8 cellular contexts compared by ENCODE assay signal in genomic region chr9:129823163-129823933, GRCh38. TPM values are rescaled to one million over a fixed set of nuclear protein-coding genes. Genes with fewer than 3 reads are reported as not detected.
A peak's percentile ranks its signal among the peaks of the same experiment; 100 is the strongest.
DNase-seq lines count a peak whose midpoint lies in the region; ATAC-seq and TF ChIP-seq lines count a peak whose summit lies in the region.

No MANE protein-coding gene starts in this region.

- H3K27ac Mint-ChIP-seq in T-helper 17 cell: peak overlapping the region; percentile 70
- peak overlapping the region; percentile 83 to 87 for H3K27ac Mint-ChIP-seq in natural killer cell

- peak overlapping the region; percentile 92 for H3K4me3 Mint-ChIP-seq in T-helper 17 cell
- peak overlapping the region; percentile 89 for H3K4me3 Mint-ChIP-seq in natural killer cell

- no peak for TF ChIP-seq EP300 in esophagus muscularis mucosa (IDR thresholded peaks at IDR 0.05)

- no peak for TF ChIP-seq POLR2A in esophagus muscularis mucosa (IDR thresholded peaks at IDR 0.05; ENCODE audit: low read depth)

- peak overlapping the region; percentile 90 to 99 (median 94) for H3K4me3 ChIP-seq in esophagus muscularis mucosa

- no CpG with 5 or more reads among the region's 32 CpGs for WGBS in esophagus muscularis mucosa

- intact Hi-C loops in esophagus muscularis mucosa (cut with DNase I) (no loop called here), natural killer cell (cut with micrococcal nuclease) (loop anchor here (5.0 to 10.0 kb wide), 2 partner anchors 64 to 221 kb away; partner anchors contain the start of gene FNBP1)

- H3K36me3 Mint-ChIP-seq in T-helper 17 cell (ENCODE audit: low read depth): no peaks in the 10 kb centered on the region
- H3K36me3 Mint-ChIP-seq in natural killer cell: no peaks in the 10 kb centered on the region

- no peak for TF ChIP-seq CTCF in esophagus muscularis mucosa (IDR thresholded peaks at IDR 0.05)
- TF ChIP-seq CTCF in natural killer cell (IDR thresholded peaks at IDR 0.05): no peak

- no peaks in the 10 kb centered on the region for H3K9me3 ChIP-seq in T-helper 17 cell (ENCODE audit: control insufficient read depth, low read length, poor library complexity, severe bottlenecking)
- no peaks in the 10 kb centered on the region for H3K9me3 ChIP-seq in esophagus muscularis mucosa

- peak overlapping the region; percentile 77 to 86 (median 82) for H3K27ac ChIP-seq in esophagus muscularis mucosa (replicated peaks in 1 of 4)

- peaks cover 30 to 62% (median 53%) of the 10 kb centered on the region in 4 donors for H3K36me3 ChIP-seq in esophagus muscularis mucosa

- peaks cover 14% of the 10 kb centered on the region for H3K4me1 Mint-ChIP-seq in T-helper 17 cell
- peaks cover 19% of the 10 kb centered on the region in 2 donors for H3K4me1 Mint-ChIP-seq in natural killer cell

- peaks cover 8 to 13% (median 10%) of the 10 kb centered on the region in 4 donors for H3K4me1 ChIP-seq in esophagus muscularis mucosa

- peak; percentile 50 for DNase-seq in EH (ENCODE audit: low read depth)
- no peak for DNase-seq in T-helper 17 cell
- no peak for DNase-seq in esophagus muscularis mucosa (ENCODE audit: extremely low spot score)
- DNase-seq in natural killer cell: peak; percentile 26
- DNase-seq in NCI-H2029 (lab: John Stamatoyannopoulos, UW): no peak
- DNase-seq in D341Med (ENCODE audit: low spot score): no peak

- H3K27me3 Mint-ChIP-seq in T-helper 17 cell (no peaks in the 10 kb centered on the region), natural killer cell (ENCODE audit: low read depth in 2 of 2) (no peaks in the 10 kb centered on the region)

- H3K27me3 ChIP-seq in esophagus muscularis mucosa: no peaks in the 10 kb centered on the region

- no peaks in the 10 kb centered on the region for H3K9me3 Mint-ChIP-seq in natural killer cell

- peak; percentile 36 for ATAC-seq in HG03064 (IDR thresholded peaks at IDR 0.05; ENCODE audit: low read depth, unreplicated experiment)
- peak; percentile 13 for ATAC-seq in T-helper 17 cell
- peak; percentile 24 to 51 (median 39) for ATAC-seq in natural killer cell
- ATAC-seq in GM19324 (IDR thresholded peaks at IDR 0.05; ENCODE audit: low FRiP score, unreplicated experiment): no peak

RNA-seq across cellular contexts. Expression of gene TOR1A, which starts 0.6 kb away (rescaled TPM):
- total RNA-seq in T-helper 17 cell (10 to 100 TPM; 16.7 to 17.2 TPM), esophagus muscularis mucosa (10 to 100 TPM; 29.7 to 46.4 (median 34.4) TPM), natural killer cell (10 to 100 TPM; 26.1 to 36.4 (median 34.8) TPM)

RNA-seq across cellular contexts. Expression of gene C9orf78, which starts 11.7 kb away (rescaled TPM):
- total RNA-seq in T-helper 17 cell: 100 to 1,000 TPM in 1 of 2 donors, 10 to 100 TPM in 1; 96.2 to 111 TPM
- 100 to 1,000 TPM in 1 of 4 donors, 10 to 100 TPM in 3; 47.3 to 139 (median 62.6) TPM for total RNA-seq in esophagus muscularis mucosa
- total RNA-seq in natural killer cell: 10 to 100 TPM; 93.7 to 97.9 (median 97.6) TPM

RNA-seq across cellular contexts. Expression of gene USP20, which starts 11.9 kb away (rescaled TPM):
- total RNA-seq in T-helper 17 cell: 10 to 100 TPM; 80.7 to 90.0 TPM
- 10 to 100 TPM; 31.1 to 45.3 (median 38.7) TPM for total RNA-seq in esophagus muscularis mucosa
- total RNA-seq in natural killer cell: 10 to 100 TPM; 66.8 to 86.1 (median 80.3) TPM

RNA-seq across cellular contexts. Expression of gene TOR1B, which starts 20.4 kb away (rescaled TPM):
- total RNA-seq in T-helper 17 cell (10 to 100 TPM; 13.2 to 18.7 TPM), esophagus muscularis mucosa (10 to 100 TPM; 24.5 to 29.0 (median 26.0) TPM), natural killer cell (10 to 100 TPM; 20.2 to 30.5 (median 23.9) TPM)

Comparison
In these comparisons a context has a peak if more than half of its experiments do, and no peak if none do; other contexts are left out.
1. DNase-seq: peak in EH (single experiment) and natural killer cell (single experiment); none in T-helper 17 cell (0 of 3), esophagus muscularis mucosa (single experiment), NCI-H2029 (single experiment) and D341Med (single experiment).